Comparison of ENCODE assay signal across 16 cellular contexts in genomic region chr4:83851261-83852084, GRCh38.
DNase-seq lines count a peak whose midpoint lies in the region; ATAC-seq and TF ChIP-seq lines count a peak whose summit lies in the region.
"Had no signal": no experiment of that assay in that cellular context is flagged by ENCODE, and none has a peak within 500 bp of the region (broad histone marks: within the 10 kb centered on the region; RNA-seq: fewer than 3 reads in every experiment).

No MANE protein-coding gene starts in this region.

- no peak overlapping the region for H2BK15ac ChIP-seq in neuronal stem cell (ENCODE audit: low read length)

- H3K27ac ChIP-seq in RWPE2 (ENCODE audit: poor library complexity, severe bottlenecking) = peak overlapping the region; percentile 72
- H3K27ac ChIP-seq in neuronal stem cell (replicated peaks; ENCODE audit: low read length) = no peak overlapping the region
- H3K27ac ChIP-seq in left ventricle myocardium inferior (replicated peaks) = no peak overlapping the region
- H3K27ac ChIP-seq: heart right ventricle had no signal

- peak overlapping the region; percentile 47 for H2AFZ ChIP-seq in neuronal stem cell (ENCODE audit: low read length)

- H3K36me3 ChIP-seq in ES-I3 (ENCODE audit: insufficient read depth, low read length) (no peaks in the 10 kb centered on the region), RWPE2 (ENCODE audit: low read depth) (no peaks in the 10 kb centered on the region), neuronal stem cell (replicated peaks in 1 of 2; ENCODE audit: control insufficient read depth in 2 of 2, insufficient read depth in 2 of 2, low read length in 2 of 2) (no peaks in the 10 kb centered on the region), left ventricle myocardium inferior (no peaks in the 10 kb centered on the region)
- H3K36me3 ChIP-seq: heart right ventricle had no signal

- H3K4ac ChIP-seq in neuronal stem cell (ENCODE audit: low read length) = no peak overlapping the region

- TF ChIP-seq CTCF in RWPE2 (IDR thresholded peaks at IDR 0.05; ENCODE audit: poor library complexity, severe bottlenecking) = no peak
- TF ChIP-seq CTCF in fibroblast of mammary gland (conservative IDR thresholded peaks at IDR 0.05; ENCODE audit: control insufficient read depth, insufficient read depth, low read depth, low read length) = no peak
- no peak for TF ChIP-seq CTCF in left ventricle myocardium inferior (IDR thresholded peaks at IDR 0.05; ENCODE audit: borderline replicate concordance)

- H3K18ac ChIP-seq in neuronal stem cell (ENCODE audit: low read length) = no peak overlapping the region

- intact Hi-C loops in left ventricle myocardium inferior (cut with micrococcal nuclease) = no loop called here

- ATAC-seq in RWPE2 (ENCODE audit: low read depth) (no peak; the same call in 2 of the 3 replicates), HG02852 (IDR thresholded peaks at IDR 0.05; ENCODE audit: unreplicated experiment) (no peak)
- ATAC-seq: CD8-positive, alpha-beta T cell; GM12878; heart right ventricle had no signal

- no peak overlapping the region for H4K91ac ChIP-seq in neuronal stem cell (ENCODE audit: low read depth, low read length, poor library complexity)

- H4K8ac ChIP-seq in neuronal stem cell (ENCODE audit: low read depth, low read length) = no peak overlapping the region

- no peaks in the 10 kb centered on the region for H3K9me3 ChIP-seq in ES-I3 (ENCODE audit: control insufficient read depth, insufficient read depth, low read length)
- no peaks in the 10 kb centered on the region for H3K9me3 ChIP-seq in RWPE2 (ENCODE audit: severe bottlenecking)
- no peaks in the 10 kb centered on the region for H3K9me3 ChIP-seq in neuronal stem cell (replicated peaks in 1 of 2; ENCODE audit: control insufficient read depth in 2 of 2, insufficient read depth in 1 of 2, low read depth in 1 of 2, low read length in 2 of 2)
- H3K9me3 ChIP-seq in left ventricle myocardium inferior (replicated peaks) = no peaks in the 10 kb centered on the region
- H3K9me3 ChIP-seq: heart right ventricle had no signal

- H3K14ac ChIP-seq in neuronal stem cell (ENCODE audit: low read length) = no peak overlapping the region

- peak overlapping the region; percentile 37 for H3K9ac ChIP-seq in ES-I3 (ENCODE audit: low read depth, low read length)
- H3K9ac ChIP-seq in neuronal stem cell (ENCODE audit: low read depth, low read length, poor library complexity) = no peak overlapping the region

- DNase-seq in RWPE2 (ENCODE audit: low spot score) (no peak), fibroblast of mammary gland (ENCODE audit: low read depth) (peak; percentile 19), neuronal stem cell (ENCODE audit: low spot score) (no peak), left ventricle myocardium inferior (no peak), dermis blood vessel endothelial cell (no peak)
- no peak for DNase-seq in central memory CD4-positive, alpha-beta T cell
- DNase-seq: activated CD8-positive, alpha-beta memory T cell treated with anti-CD3 and anti-CD28 coated beads, Interleukin-2, amount 50 U/mL, for 48 hours; CD8-positive, alpha-beta T cell; heart right ventricle; naive B cell; NCI-H1436 treated with DMSO at 0.1 percent for 48 hours; stimulated activated naive CD4-positive, alpha-beta T cell treated with Interleukin-2 at 50 U/mL for 16 hours; T-helper 2 cell had no signal

- no peak overlapping the region for H3K23ac ChIP-seq in neuronal stem cell (ENCODE audit: low read depth, low read length, poor library complexity)

- H2BK120ac ChIP-seq in neuronal stem cell (ENCODE audit: low read depth, low read length) = no peak overlapping the region

- peaks cover 70% of the 10 kb centered on the region for H3K4me1 ChIP-seq in ES-I3 (ENCODE audit: insufficient read depth, low read length)
- H3K4me1 ChIP-seq in RWPE2 (ENCODE audit: insufficient read depth, poor library complexity, severe bottlenecking) = peaks cover 26% of the 10 kb centered on the region
- H3K4me1 ChIP-seq in neuronal stem cell (ENCODE audit: control insufficient read depth in 2 of 2, insufficient read depth in 1 of 2, low read depth in 1 of 2, low read length in 2 of 2) = peaks cover 2 to 6% of the 10 kb centered on the region in 2 donors
- no peaks in the 10 kb centered on the region for H3K4me1 ChIP-seq in left ventricle myocardium inferior
- H3K4me1 ChIP-seq: heart right ventricle had no signal

- no CpG with 5 or more reads among the region's 10 CpGs for WGBS in neuronal stem cell (ENCODE audit: extremely low coverage in 2 of 2, insufficient read length in 2 of 2, insufficient replicate concordance in 1 of 2), 2 donors

- no peak overlapping the region for H2BK5ac ChIP-seq in neuronal stem cell (ENCODE audit: low read length)

- no peak overlapping the region for H2AK5ac ChIP-seq in neuronal stem cell (ENCODE audit: low read depth, low read length)

- no peak overlapping the region for H3K4me2 ChIP-seq in neuronal stem cell (ENCODE audit: insufficient read depth, low read length, poor library complexity, severe bottlenecking)

- H3K27me3 ChIP-seq in RWPE2 (ENCODE audit: insufficient read depth, poor library complexity, severe bottlenecking) = no peaks in the 10 kb centered on the region
- peaks cover 0 to 20% (median 0%) of the 10 kb centered on the region in 3 experiments for H3K27me3 ChIP-seq in neuronal stem cell (ENCODE audit: control insufficient read depth in 3 of 3, insufficient read depth in 3 of 3, low read depth in 1 of 3, low read length in 3 of 3)
- H3K27me3 ChIP-seq in left ventricle myocardium inferior (ENCODE audit: low read depth) = peaks cover 14% of the 10 kb centered on the region

- no peaks in the 10 kb centered on the region for H3K79me1 ChIP-seq in neuronal stem cell (ENCODE audit: low read depth, low read length)

- H2BK12ac ChIP-seq in neuronal stem cell (ENCODE audit: low read length) = no peak overlapping the region

- H3K4me3 ChIP-seq in RWPE2 (ENCODE audit: severe bottlenecking) (no peak overlapping the region), fibroblast of mammary gland (ENCODE audit: control insufficient read depth, low read depth, low read length) (no peak overlapping the region), neuronal stem cell (ENCODE audit: low read length in 2 of 2) (no peak overlapping the region), left ventricle myocardium inferior (no peak overlapping the region)
- H3K4me3 ChIP-seq: GM12878, heart right ventricle had no signal
